In genomic region chr4:56134272-56134671, GRCh38 we compare ENCODE assay signal across 13 cellular contexts.
DNase-seq lines count a peak whose midpoint lies in the region; ATAC-seq, FAIRE-seq and TF ChIP-seq lines count a peak whose summit lies in the region.
"Had no signal": no experiment of that assay in that cellular context is flagged by ENCODE, and none has a peak within 500 bp of the region (broad histone marks: within the 10 kb centered on the region; RNA-seq: fewer than 3 reads in every experiment).

No MANE protein-coding gene starts in this region.

- no peak overlapping the region for H4K91ac ChIP-seq in H1 (replicated peaks; ENCODE audit: insufficient read length, low read length)

- H3K9me3 ChIP-seq in MG63 (no peaks in the 10 kb centered on the region), H1 (ENCODE audit: insufficient read depth in 2 of 2, low read depth in 1 of 2, low read length in 1 of 2) (no peaks in the 10 kb centered on the region), lower lobe of right lung (no peaks in the 10 kb centered on the region)

- ATAC-seq in lower lobe of right lung, result peak; percentile 61 to 80
- no peak for ATAC-seq in stimulated activated naive B cell treated with anti-CD40 and anti-IgM and Interleukin-4, amounts not matched to agents 10 μg/mL and 1 μg/mL and 100 μg/mL, for 72 hours (replicated peaks)

- H3K9ac ChIP-seq in H1 (replicated peaks in 1 of 4; ENCODE audit: extremely low read depth in 1 of 4, low read depth in 3 of 4, low read length in 3 of 4), result no peak overlapping the region

- TF ChIP-seq RAD21 in H1 (IDR thresholded peaks at IDR 0.05 in 1 of 2, conservative IDR thresholded peaks at IDR 0.05 in 1 of 2; ENCODE audit: low read depth in 2 of 2, low read length in 2 of 2), result no peak

- no peaks in the 10 kb centered on the region for H3K36me3 Mint-ChIP-seq in stimulated activated naive B cell treated with anti-CD40 and anti-IgM and Interleukin-4, amounts not matched to agents 10 μg/mL and 1 μg/mL and 100 μg/mL, for 72 hours
- H3K36me3 Mint-ChIP-seq in chondrocyte (ENCODE audit: low read depth), result no peaks in the 10 kb centered on the region

- intact Hi-C loops in lower lobe of right lung (cut with DNase I), result no loop called here

- H2AFZ ChIP-seq in H1 (ENCODE audit: low read length), result no peak overlapping the region

- DNase-seq in AG10803 (ENCODE audit: low read depth) (peak; percentile 20), MG63 (peak; percentile 76), H1 (ENCODE audit: low read depth in 1 of 2, low spot score in 2 of 2) (no peak), lower lobe of right lung (no peak), NCI-H2107 treated with DMSO at 0.1 percent for 48 hours (lab: John Stamatoyannopoulos, UW; ENCODE audit: unreplicated experiment) (no peak), chondrocyte (ENCODE audit: low spot score) (no peak)
- no peak for DNase-seq in stimulated activated CD4-positive, alpha-beta T cell treated with anti-CD3 and anti-CD28 coated beads, Interleukin-1b, Interleukin-23, amount 100 ng/mL, for 48 hours
- DNase-seq in stimulated activated naive B cell treated with anti-CD40 and anti-IgM and Interleukin-4, amounts not matched to agents 10 μg/mL and 1 μg/mL and 100 μg/mL, for 72 hours, result no peak
- DNase-seq: anterior cingulate cortex, DND-41, KG1, NCI-H2227 treated with DMSO at 0.1 percent for 48 hours, RPMI8226 had no signal

- H3K4me3 ChIP-seq in AG10803 (ENCODE audit: low read length) (no peak overlapping the region), MG63 (no peak overlapping the region), H1 (ENCODE audit: extremely low read depth in 1 of 4, insufficient read depth in 2 of 4, low read depth in 3 of 4, low read length in 4 of 4) (no peak overlapping the region), lower lobe of right lung (no peak overlapping the region)

- H3K79me2 ChIP-seq in H1 (ENCODE audit: control insufficient read depth in 1 of 2, insufficient read depth in 2 of 2, low read length in 2 of 2), result peaks cover 0 to 3% of the 10 kb centered on the region in 2 experiments; a peak in 2 of 4 replicates

- no peak for TF ChIP-seq POLR2A in H1 (IDR thresholded peaks at IDR 0.05; ENCODE audit: control extremely low read depth in 1 of 2, low read depth in 2 of 2, low read length in 2 of 2)

- no peak overlapping the region for H2BK12ac ChIP-seq in H1 (ENCODE audit: low read depth, low read length)

- no peak overlapping the region for H2BK5ac ChIP-seq in H1 (ENCODE audit: low read depth, low read length)

- POLR2A ChIA-PET in H1 (lab: Charles Lee; ENCODE audit: partially characterized antibody), result interaction anchor here (1.0 to 1.4 kb wide), 2 partner anchors 85 to 253 kb away, joined by 3 to 5 read pairs; partner anchors contain the start of gene AASDH

- no peak overlapping the region for H3K18ac ChIP-seq in H1 (ENCODE audit: extremely low read depth, low read length)

- H3K27ac ChIP-seq in H1 (ENCODE audit: low read depth, low read length), result no peak overlapping the region
- no peak overlapping the region for H3K27ac ChIP-seq in lower lobe of right lung

- H3K4me1 Mint-ChIP-seq in stimulated activated naive B cell treated with anti-CD40 and anti-IgM and Interleukin-4, amounts not matched to agents 10 μg/mL and 1 μg/mL and 100 μg/mL, for 72 hours, result peaks cover 3 to 5% of the 10 kb centered on the region in 2 donors
- peaks cover 18% of the 10 kb centered on the region for H3K4me1 Mint-ChIP-seq in chondrocyte (ENCODE audit: low read depth)

- H3K27me3 ChIP-seq in MG63, result no peaks in the 10 kb centered on the region
- no peaks in the 10 kb centered on the region for H3K27me3 ChIP-seq in H1 (replicated peaks in 1 of 4; ENCODE audit: control insufficient read depth in 3 of 4, extremely low read depth in 1 of 4, insufficient read depth in 3 of 4, low read length in 3 of 4)
- no peaks in the 10 kb centered on the region for H3K27me3 ChIP-seq in lower lobe of right lung (ENCODE audit: low read depth)

- H3K27ac Mint-ChIP-seq in stimulated activated naive B cell treated with anti-CD40 and anti-IgM and Interleukin-4, amounts not matched to agents 10 μg/mL and 1 μg/mL and 100 μg/mL, for 72 hours, result no peak overlapping the region
- no peak overlapping the region for H3K27ac Mint-ChIP-seq in chondrocyte (ENCODE audit: unreplicated experiment)

- peaks cover 0 to 4% of the 10 kb centered on the region in 2 experiments for H4K20me1 ChIP-seq in H1 (replicated peaks in 1 of 2; ENCODE audit: control insufficient read depth in 1 of 2, insufficient read depth in 2 of 2, low read length in 2 of 2)

- CTCF ChIA-PET in H1 (lab: Charles Lee; ENCODE audit: partially characterized antibody), result interaction anchor here (0.7 to 5.0 kb wide), 6 partner anchors 9 to 165 kb away, joined by 3 to 20 read pairs (median 4); no protein-coding TSS in a partner anchor

- H4K8ac ChIP-seq in H1 (ENCODE audit: extremely low read depth, insufficient read depth, low read length), result no peak overlapping the region

- no peak for TF ChIP-seq EP300 in H1 (IDR thresholded peaks at IDR 0.05; ENCODE audit: borderline replicate concordance in 1 of 2, low read depth in 2 of 2, low read length in 2 of 2)

- H3K79me1 ChIP-seq in H1 (ENCODE audit: low read depth, low read length), result peaks cover 2% of the 10 kb centered on the region; the same call in 1 of the 2 replicates

- WGBS in H1 (ENCODE audit: extremely low coverage in 1 of 2, insufficient coverage in 1 of 2, insufficient read length in 1 of 2, insufficient replicate concordance in 2 of 2, low coverage in 1 of 2, low lambda C conversion rate in 2 of 2, missing lambda C conversion rate in 1 of 2), 2 experiments, result 72% methylated on average over 2 of the region's 2 CpGs; no CpG with 5 or more reads in 1 of the 2 experiments

- no peak overlapping the region for H2BK120ac ChIP-seq in H1 (replicated peaks; ENCODE audit: low read depth, low read length)

- no peaks in the 10 kb centered on the region for H3K23me2 ChIP-seq in H1 (ENCODE audit: low read depth, low read length)

- H2BK20ac ChIP-seq in H1 (ENCODE audit: low read length), result no peak overlapping the region

- H3K36me3 ChIP-seq in MG63, result no peaks in the 10 kb centered on the region
- H3K36me3 ChIP-seq in H1 (ENCODE audit: control insufficient read depth in 2 of 4, insufficient read depth in 4 of 4, low read length in 3 of 4), result no peaks in the 10 kb centered on the region
- H3K36me3 ChIP-seq in lower lobe of right lung, result no peaks in the 10 kb centered on the region

- peak overlapping the region; percentile 43 for H4K5ac ChIP-seq in H1 (ENCODE audit: insufficient read length, low read depth, low read length)

- H3K14ac ChIP-seq in H1 (ENCODE audit: insufficient read length), result no peak overlapping the region

- no peak overlapping the region for H3K23ac ChIP-seq in H1 (ENCODE audit: insufficient read length)

- no peak overlapping the region for H3K56ac ChIP-seq in H1 (replicated peaks; ENCODE audit: insufficient read length, low read depth, low read length)

- FAIRE-seq in H1 (lab: Jason Lieb, UNC), result no peak

- H3K27me3 Mint-ChIP-seq in stimulated activated naive B cell treated with anti-CD40 and anti-IgM and Interleukin-4, amounts not matched to agents 10 μg/mL and 1 μg/mL and 100 μg/mL, for 72 hours, result no peaks in the 10 kb centered on the region
- no peaks in the 10 kb centered on the region for H3K27me3 Mint-ChIP-seq in chondrocyte (ENCODE audit: low read depth)

- H3K4me2 ChIP-seq in H1 (ENCODE audit: insufficient read depth in 1 of 2, low read depth in 2 of 2, low read length in 2 of 2), result peak overlapping the region in 1 of 2 experiments; percentile 5; a peak in 1 of 4 replicates

- no peak overlapping the region for H3K4ac ChIP-seq in H1 (replicated peaks; ENCODE audit: insufficient read length, low read depth, low read length)

- H3K4me3 Mint-ChIP-seq in stimulated activated naive B cell treated with anti-CD40 and anti-IgM and Interleukin-4, amounts not matched to agents 10 μg/mL and 1 μg/mL and 100 μg/mL, for 72 hours, result no peak overlapping the region
- no peak overlapping the region for H3K4me3 Mint-ChIP-seq in chondrocyte (ENCODE audit: unreplicated experiment)

- TF ChIP-seq CTCF in AG10803 (conservative IDR thresholded peaks at IDR 0.05; ENCODE audit: low read length) (no peak), H1 (IDR thresholded peaks at IDR 0.05; ENCODE audit: control extremely low read depth in 1 of 3, insufficient read depth in 1 of 3, low read depth in 1 of 3, low read length in 3 of 3) (no peak), lower lobe of right lung (IDR thresholded peaks at IDR 0.05) (no peak), chondrocyte (IDR thresholded peaks at IDR 0.05) (no peak)

- H2AK5ac ChIP-seq in H1 (ENCODE audit: low read depth, low read length), result no peak overlapping the region

- no peaks in the 10 kb centered on the region for H3K9me3 Mint-ChIP-seq in stimulated activated naive B cell treated with anti-CD40 and anti-IgM and Interleukin-4, amounts not matched to agents 10 μg/mL and 1 μg/mL and 100 μg/mL, for 72 hours
- H3K9me3 Mint-ChIP-seq in chondrocyte (ENCODE audit: low read depth), result no peaks in the 10 kb centered on the region

- no peak overlapping the region for H2BK15ac ChIP-seq in H1 (ENCODE audit: low read length)

- H3K4me1 ChIP-seq in H1 (replicated peaks in 1 of 4; ENCODE audit: control insufficient read depth in 3 of 4, insufficient read depth in 4 of 4, low read length in 3 of 4) (peaks cover 0 to 6% (median 1%) of the 10 kb centered on the region in 4 experiments; a peak in 3 of 7 replicates), lower lobe of right lung (no peaks in the 10 kb centered on the region)

TF ChIP-seq in H1, 55 proteins besides CTCF, POLR2A, EP300 and RAD21:
- TF ChIP-seq CTBP2 (IDR thresholded peaks at IDR 0.05; ENCODE audit: borderline replicate concordance, insufficient read depth, insufficient read length, low read length) (no peak), HDAC2 (IDR thresholded peaks at IDR 0.05; ENCODE audit: borderline replicate concordance in 1 of 2, low read depth in 2 of 2, low read length in 2 of 2) (no peak), CREB1 (IDR thresholded peaks at IDR 0.05) (no peak), TEAD4 (IDR thresholded peaks at IDR 0.05; ENCODE audit: low read depth, low read length) (peak; percentile 76; the same call in 1 of the 2 replicates), TBP (IDR thresholded peaks at IDR 0.05; ENCODE audit: low read depth, low read length) (no peak)

Comparison
In these comparisons a context has a peak if more than half of its experiments do, and no peak if none do; other contexts are left out.
1. DNase-seq: peak in AG10803 (single experiment) and MG63 (single experiment); none in H1 (0 of 2), lower lobe of right lung (single experiment), NCI-H2107 treated with DMSO at 0.1 percent for 48 hours (single experiment), stimulated activated CD4-positive, alpha-beta T cell treated with anti-CD3 and anti-CD28 coated beads, Interleukin-1b, Interleukin-23, amount 100 ng/mL, for 48 hours (single experiment), stimulated activated naive B cell treated with anti-CD40 and anti-IgM and Interleukin-4, amounts not matched to agents 10 μg/mL and 1 μg/mL and 100 μg/mL, for 72 hours (single experiment) and chondrocyte (single experiment).
2. ATAC-seq: peak in lower lobe of right lung (2 of 2); none in stimulated activated naive B cell treated with anti-CD40 and anti-IgM and Interleukin-4, amounts not matched to agents 10 μg/mL and 1 μg/mL and 100 μg/mL, for 72 hours (0 of 2).